8 cellular contexts compared by ENCODE assay signal in genomic region chr11:111765984-111766833, GRCh38. TPM values are rescaled to one million over a fixed set of nuclear protein-coding genes. Genes with fewer than 3 reads are reported as not detected.
DNase-seq lines count a peak whose midpoint lies in the region; ATAC-seq and TF ChIP-seq lines count a peak whose summit lies in the region.

TSS of gene PPP2R1B (minus strand) at chr11:111766389. CDS start at chr11:111766361, 28 bp downstream.

- intact Hi-C loops in colonic mucosa (cut with DNase I): no loop called here

- H3K9me3 ChIP-seq in colonic mucosa: no peaks in the 10 kb centered on the region

- H3K27me3 ChIP-seq in colonic mucosa (no peaks in the 10 kb centered on the region), layer of hippocampus (ENCODE audit: control insufficient read depth, insufficient read depth, low read length) (no peaks in the 10 kb centered on the region)

- peak; percentile 98 for DNase-seq in AG20443 (ENCODE audit: low spot score)
- peak; percentile 48 for DNase-seq in NCI-H510A (lab: John Stamatoyannopoulos, UW)
- peak; percentile 81 for DNase-seq in activated CD4-positive, alpha-beta T cell treated with anti-CD3 and anti-CD28 coated beads for 48 hours
- DNase-seq in colonic mucosa: peak; percentile 87
- peak; percentile 72 for DNase-seq in stimulated activated CD4-positive, alpha-beta T cell treated with anti-CD3 and anti-CD28 coated beads, Interleukin-1b, Interleukin-23, amount 100 ng/mL, for 48 hours

- H3K27ac ChIP-seq in colonic mucosa (peak within 1 kb of the TSS; percentile 78), layer of hippocampus (ENCODE audit: low read depth, low read length) (peak within 1 kb of the TSS; percentile 76)

- no peaks in the 10 kb centered on the region for H3K36me3 ChIP-seq in colonic mucosa

- peak within 1 kb of the TSS; percentile 93 to 96 for H3K9ac ChIP-seq in colonic mucosa (ENCODE audit: low read depth in 2 of 2, low read length in 2 of 2)

- TF ChIP-seq CTCF in colonic mucosa (IDR thresholded peaks at IDR 0.05): no peak

- ATAC-seq in GM19025 (IDR thresholded peaks at IDR 0.05; ENCODE audit: low read depth, unreplicated experiment): peak; percentile 69
- ATAC-seq in HG03280 (IDR thresholded peaks at IDR 0.05; ENCODE audit: unreplicated experiment): peak; percentile 90

- no peaks in the 10 kb centered on the region for H3K4me1 ChIP-seq in colonic mucosa

- H3K4me3 ChIP-seq in colonic mucosa: peak within 1 kb of the TSS; percentile 96

RNA-seq across cellular contexts. Expression of gene PPP2R1B, which starts in this region (rescaled TPM):
- 10 to 100 TPM; 45.9 to 57.0 TPM for total RNA-seq in colonic mucosa

Comparison
In these comparisons a context has a peak if more than half of its experiments do, and no peak if none do; other contexts are left out.
1. Peak in every context shown above with its lines: DNase-seq, ATAC-seq, H3K4me3 ChIP-seq and H3K27ac ChIP-seq.
2. DNase-seq: peak in every context shown above with its lines; median percentile 98 in AG20443; 87 in colonic mucosa; 81 in activated CD4-positive, alpha-beta T cell treated with anti-CD3 and anti-CD28 coated beads for 48 hours; 72 in stimulated activated CD4-positive, alpha-beta T cell treated with anti-CD3 and anti-CD28 coated beads, Interleukin-1b, Interleukin-23, amount 100 ng/mL, for 48 hours; 48 in NCI-H510A.